In the genomic region with DNA sequence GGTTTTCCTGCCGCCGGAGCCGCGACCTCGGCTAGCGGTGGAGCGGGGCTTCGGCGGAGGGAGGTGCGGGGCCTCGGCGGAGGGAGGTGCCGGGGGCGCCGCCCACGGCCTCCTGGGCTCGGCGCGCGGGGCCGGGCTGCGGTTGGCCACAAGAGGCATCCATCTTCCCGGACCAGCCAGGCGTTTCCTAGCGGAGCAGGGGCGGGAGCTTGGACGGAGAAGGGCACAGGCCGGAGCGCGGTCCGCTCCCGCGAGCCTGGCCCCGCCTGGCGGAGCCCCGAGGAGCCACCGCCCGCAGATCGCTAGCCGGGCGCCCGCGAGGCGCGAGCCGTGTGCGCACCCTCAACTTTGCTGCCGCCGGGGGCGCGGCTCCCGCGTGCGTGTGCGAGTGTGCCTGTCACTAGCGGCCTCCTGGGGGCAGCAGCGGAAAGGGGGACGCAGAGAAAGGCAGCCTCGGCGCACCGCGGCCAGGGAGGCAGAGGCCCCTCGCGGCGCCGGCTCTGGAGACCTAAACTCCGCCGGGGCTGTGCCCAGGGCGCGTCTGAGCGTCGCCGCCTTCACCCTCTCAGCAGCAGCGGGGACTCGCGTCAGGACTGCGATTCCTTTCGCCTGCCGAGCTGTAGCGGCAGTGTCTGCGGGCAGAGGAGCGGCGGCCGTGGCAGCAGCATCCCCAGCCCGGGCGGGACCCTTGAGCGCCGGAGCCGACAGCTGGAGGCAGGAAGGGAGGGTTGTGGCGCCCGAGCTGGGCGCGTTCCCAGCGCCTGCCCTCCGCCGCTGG, we compare ENCODE assay signal across 1 cellular context.
TF ChIP-seq lines count a peak whose summit lies in the region.

No MANE protein-coding gene starts in this region.

TF ChIP-seq in HCT116, 20 proteins besides CTCF, POLR2A, EP300 and RAD21 (continued from another document):
- TF ChIP-seq ZBTB33 (IDR thresholded peaks at IDR 0.05; ENCODE audit: extremely low read depth, insufficient replicate concordance, low read length) (no peak), CBX3 (IDR thresholded peaks at IDR 0.05; ENCODE audit: low read depth) (0 out of 2 replicates have a peak, but pooled peaks have one; percentile 72), EZH2 (IDR thresholded peaks at IDR 0.05) (no peak), EGR1 (IDR thresholded peaks at IDR 0.05; ENCODE audit: low read depth) (peak; percentile 68; the same call in 1 of the 2 replicates), ZFX (IDR thresholded peaks at IDR 0.05) (peak; percentile 49; the same call in 1 of the 2 replicates), ZNF274 (IDR thresholded peaks at IDR 0.05; ENCODE audit: low read depth, low read length) (no peak), YY1 (IDR thresholded peaks at IDR 0.05; ENCODE audit: extremely low read depth, insufficient replicate concordance, low read depth, low read length) (peak; percentile 51), SP1 (IDR thresholded peaks at IDR 0.05; ENCODE audit: low read depth) (no peak; the same call in 1 of the 2 replicates), EZH2phosphoT487 (IDR thresholded peaks at IDR 0.05; ENCODE audit: borderline replicate concordance) (no peak), SIN3A (IDR thresholded peaks at IDR 0.05; ENCODE audit: low read depth) (no peak), POLR2AphosphoS5 (IDR thresholded peaks at IDR 0.05; ENCODE audit: low read depth, low read length) (peak; percentile 59), JUND (IDR thresholded peaks at IDR 0.05) (no peak), TCF7L2 (IDR thresholded peaks at IDR 0.05; ENCODE audit: borderline replicate concordance, extremely low read depth, insufficient read depth, insufficient read length) (peak; percentile 58), CEBPB (IDR thresholded peaks at IDR 0.05; ENCODE audit: low read depth) (no peak), MAX (IDR thresholded peaks at IDR 0.05) (peak; percentile 85)
- TF ChIP-seq, protein P1, sequence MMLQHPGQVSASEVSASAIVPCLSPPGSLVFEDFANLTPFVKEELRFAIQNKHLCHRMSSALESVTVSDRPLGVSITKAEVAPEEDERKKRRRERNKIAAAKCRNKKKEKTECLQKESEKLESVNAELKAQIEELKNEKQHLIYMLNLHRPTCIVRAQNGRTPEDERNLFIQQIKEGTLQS (IDR thresholded peaks at IDR 0.05): no peak
